35 cellular contexts compared by ENCODE assay signal in genomic region chr1:244557565-244557964, GRCh38.
"Had no signal": no experiment of that assay in that cellular context is flagged by ENCODE, and none has a peak within 500 bp of the region (broad histone marks: within the 10 kb centered on the region; RNA-seq: fewer than 3 reads in every experiment).

No MANE protein-coding gene starts in this region.

- H3K4me3 ChIP-seq: MG63 had no signal

- DNase-seq: Kasumi-1, MG63, MM.1S, MV-4-11, NCI-H1048, NCI-H1092, NCI-H1092 treated with DMSO at 0.1 percent for 48 hours, NCI-H1105, NCI-H1105 treated with DMSO at 0.1 percent for 48 hours, NCI-H1417, NCI-H1417 treated with DMSO at 0.1 percent for 48 hours, NCI-H1436, NCI-H1436 treated with DMSO at 0.1 percent for 48 hours, NCI-H146, NCI-H1694, NCI-H1694 treated with DMSO at 0.1 percent for 48 hours, NCI-H187, NCI-H187 treated with DMSO at 0.1 percent for 48 hours, NCI-H1930, NCI-H2029, NCI-H2029 treated with DMSO at 0.1 percent for 48 hours, NCI-H2081, NCI-H2081 treated with DMSO at 0.1 percent for 48 hours, NCI-H2107, NCI-H2171, NCI-H2171 treated with DMSO at 0.1 percent for 48 hours, NCI-H2227 treated with DMSO at 0.1 percent for 48 hours, NCI-H226, NCI-H345, NCI-H446, NCI-H446 treated with DMSO at 0.1 percent for 48 hours, NCI-H510A, NCI-H510A treated with DMSO at 0.1 percent for 48 hours, NCI-H524, NCI-H524 treated with DMSO at 0.1 percent for 48 hours had no signal

- H3K36me3 ChIP-seq: MG63 had no signal

- H3K27me3 ChIP-seq: MG63 had no signal
